In genomic region chr3:52866427-52866826, GRCh38 we compare ENCODE assay signal across 24 cellular contexts. TPM values are rescaled to one million over a fixed set of nuclear protein-coding genes. Genes with fewer than 3 reads are reported as not detected.
"Had no signal": no experiment of that assay in that cellular context is flagged by ENCODE, and none has a peak within 500 bp of the region (broad histone marks: within the 10 kb centered on the region; RNA-seq: fewer than 3 reads in every experiment).

No MANE protein-coding gene starts in this region.

- H3K36me3 ChIP-seq: neural progenitor cell, ovary, sigmoid colon, uterus had no signal

- H3K27ac Mint-ChIP-seq: endodermal cell; memory B cell; mesothelial cell of epicardium; natural killer cell treated with Interleukin-12 subunit alpha and Interleukin-12 subunit beta and Interleukin-15 and Interleukin-18, amount 100 ng/mL, for 72 hours; neural progenitor cell had no signal

- H3K4me3 ChIP-seq: coronary artery, hepatocyte, neural progenitor cell, ovary, right atrium auricular region, sigmoid colon, skin epidermis, uterus had no signal

- H3K27me3 ChIP-seq: hepatocyte, neural progenitor cell, ovary, right atrium auricular region, sigmoid colon, uterus had no signal

- H3K4me1 ChIP-seq: neural progenitor cell, right atrium auricular region, sigmoid colon, uterus had no signal

- H3K27ac ChIP-seq: coronary artery, hepatocyte, neural progenitor cell, ovary, right atrium auricular region, sigmoid colon, uterus had no signal

- H3K9me3 ChIP-seq: ovary, right atrium auricular region, sigmoid colon, uterus had no signal

- H3K4me1 Mint-ChIP-seq: endodermal cell, memory B cell, mesothelial cell of epicardium, neural progenitor cell had no signal

- ATAC-seq: left cardiac atrium; natural killer cell treated with Interleukin-12 subunit alpha and Interleukin-12 subunit beta and Interleukin-15 and Interleukin-18, amount 100 ng/mL, for 72 hours had no signal

- H3K4me3 Mint-ChIP-seq: endodermal cell; memory B cell; mesothelial cell of epicardium; natural killer cell treated with Interleukin-12 subunit alpha and Interleukin-12 subunit beta and Interleukin-15 and Interleukin-18, amount 100 ng/mL, for 72 hours; neural progenitor cell had no signal

- H3K27me3 Mint-ChIP-seq: memory B cell; natural killer cell treated with Interleukin-12 subunit alpha and Interleukin-12 subunit beta and Interleukin-15 and Interleukin-18, amount 100 ng/mL, for 72 hours had no signal

- DNase-seq: effector CD4-positive, alpha-beta T cell; endodermal cell; erythroblast; foreskin melanocyte; head of caudate nucleus; kidney; left cardiac atrium; nucleus accumbens; ovary; sigmoid colon; stimulated activated CD4-positive, alpha-beta T cell treated with anti-CD3 and anti-CD28 coated beads, Interleukin-2, amount 100 ng/mL, for 24 hours; stimulated activated CD4-positive, alpha-beta T cell treated with anti-CD3 and anti-CD28 coated beads, Interleukin-4, amount 100 ng/mL, for 4 hours; stimulated activated naive CD4-positive, alpha-beta T cell treated with Interleukin-2 at 50 U/mL for 16 hours; trophoblast cell; uterus had no signal

RNA-seq across cellular contexts. Expression of gene MUSTN1, which starts 31.6 kb away (rescaled TPM):
- total RNA-seq: dermis microvascular lymphatic vessel endothelial cell had no signal
